Comparison of ENCODE assay signal across 8 cellular contexts in genomic region chr19:2475018-2475701, GRCh38. TPM values are rescaled to one million over a fixed set of nuclear protein-coding genes. Genes with fewer than 3 reads are reported as not detected.
DNase-seq lines count a peak whose midpoint lies in the region; ATAC-seq and TF ChIP-seq lines count a peak whose summit lies in the region.

No MANE protein-coding gene starts in this region.

- H3K36me3 Mint-ChIP-seq in naive B cell = no peaks in the 10 kb centered on the region

- H3K4me3 Mint-ChIP-seq in naive B cell = peak overlapping the region; percentile 85 to 100 (median 98)

- peaks cover 33 to 37% (median 35%) of the 10 kb centered on the region in 3 donors for H3K4me1 Mint-ChIP-seq in naive B cell

- H3K27me3 ChIP-seq in esophagus (ENCODE audit: control insufficient read depth in 1 of 2, insufficient read depth in 2 of 2, low read length in 2 of 2) = no peaks in the 10 kb centered on the region

- peak; percentile 75 for DNase-seq in NCI-H226
- DNase-seq in activated T-cell treated with anti-CD3 and anti-CD28 coated beads for 24 hours (ENCODE audit: low read depth) = peak; percentile 60
- DNase-seq in naive B cell = peak; percentile 64
- peak; percentile 15 for DNase-seq in superior temporal gyrus (ENCODE audit: extremely low spot score)
- DNase-seq in NCI-H524 (lab: John Stamatoyannopoulos, UW) = no peak

- H3K4me1 ChIP-seq in esophagus (ENCODE audit: control insufficient read depth in 2 of 2, insufficient read depth in 2 of 2, low read length in 1 of 2) = peaks cover 0 to 5% of the 10 kb centered on the region in 2 donors

- peaks cover 0 to 4% (median 0%) of the 10 kb centered on the region in 7 donors for H3K9me3 Mint-ChIP-seq in naive B cell

- H3K27ac Mint-ChIP-seq in naive B cell = peak overlapping the region; percentile 78 to 97 (median 94)

- H3K36me3 ChIP-seq in esophagus (ENCODE audit: control insufficient read depth in 2 of 2, insufficient read depth in 2 of 2, low read length in 1 of 2) = no peaks in the 10 kb centered on the region

- H3K27ac ChIP-seq in C4-2B (peak overlapping the region; percentile 86), esophagus (ENCODE audit: low read depth in 2 of 2, low read length in 1 of 2) (peak overlapping the region; percentile 86 to 87)

- H3K4me3 ChIP-seq in esophagus (ENCODE audit: low read depth in 1 of 2, low read length in 2 of 2) = peak overlapping the region; percentile 57 to 91

- peaks cover 0 to 3% (median 0%) of the 10 kb centered on the region in 3 donors for H3K27me3 Mint-ChIP-seq in naive B cell

- ATAC-seq in GM21737 (IDR thresholded peaks at IDR 0.05; ENCODE audit: unreplicated experiment) = peak; percentile 3
- ATAC-seq in naive B cell (ENCODE audit: low read depth in 2 of 2) = peak; percentile 11 to 15

- no peak for TF ChIP-seq CTCF in C4-2B (conservative IDR thresholded peaks at IDR 0.05)

- 1% methylated on average over 45 of the region's 45 CpGs for WGBS in esophagus, 2 donors

- no peaks in the 10 kb centered on the region for H3K9me3 ChIP-seq in esophagus (ENCODE audit: control insufficient read depth in 2 of 2, insufficient read depth in 1 of 2, low read depth in 1 of 2, low read length in 1 of 2)

RNA-seq across cellular contexts. Expression of gene GADD45B, which starts 0.8 kb away (rescaled TPM):
- polyA plus RNA-seq in esophagus (10 to 100 TPM; 37.6 to 62.6 TPM), naive B cell (ENCODE audit: low read depth in 6 of 6) (100 to 1,000 TPM in 3 of 6 donors, 10 to 100 TPM in 3; 40.2 to 177 (median 125) TPM)

RNA-seq across cellular contexts. Expression of gene LMNB2, which starts 18.4 kb away (rescaled TPM):
- polyA plus RNA-seq in esophagus (10 to 100 TPM; 23.2 to 32.3 TPM), naive B cell (ENCODE audit: low read depth in 6 of 6) (1 to 10 TPM; 3.2 to 5.4 (median 4.5) TPM)

RNA-seq across cellular contexts. Expression of gene TIMM13, which starts 47.8 kb away (rescaled TPM):
- polyA plus RNA-seq in esophagus = 10 to 100 TPM; 52.0 to 86.8 TPM
- polyA plus RNA-seq in naive B cell (ENCODE audit: low read depth in 6 of 6) = 10 to 100 TPM; 50.0 to 99.3 (median 70.8) TPM

Comparison
In these comparisons a context has a peak if more than half of its experiments do, and no peak if none do; other contexts are left out.
1. DNase-seq: peak in NCI-H226 (single experiment), activated T-cell treated with anti-CD3 and anti-CD28 coated beads for 24 hours (single experiment), naive B cell (single experiment) and superior temporal gyrus (single experiment); none in NCI-H524 (0 of 2).